Comparison of ENCODE assay signal across 8 cellular contexts in the genomic region with DNA sequence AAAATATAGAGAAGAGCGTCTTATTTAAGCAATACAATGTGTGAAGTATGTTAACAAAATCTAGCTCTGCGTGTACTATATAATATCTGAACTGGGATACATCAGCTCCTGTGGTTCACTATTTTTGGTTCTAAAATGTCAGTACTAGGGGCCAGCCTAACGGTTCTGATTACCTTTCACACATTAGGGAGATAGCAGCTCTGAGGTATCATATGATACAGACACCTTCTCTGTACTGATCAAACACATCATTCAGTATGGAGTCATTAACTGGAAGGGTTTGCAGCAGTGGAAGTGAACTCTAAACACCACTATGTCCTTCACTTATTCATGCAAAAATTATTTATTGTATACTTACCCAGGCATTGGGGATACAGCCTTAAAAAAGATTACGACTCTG. TPM values are rescaled to one million over a fixed set of nuclear protein-coding genes. Genes with fewer than 3 reads are reported as not detected.
DNase-seq lines count a peak whose midpoint lies in the region; ATAC-seq and TF ChIP-seq lines count a peak whose summit lies in the region.

No MANE protein-coding gene starts in this region.

- in situ Hi-C loops in astrocyte of the cerebellum (cut with HindIII; ENCODE audit: low sequenced_read_pairs), result no loop called here

- H3K27me3 Mint-ChIP-seq in HFFc6 (ENCODE audit: insufficient read depth), result peaks cover 5% of the 10 kb centered on the region; the same call in 1 of the 2 replicates

- peak overlapping the region; percentile 49 for H2AFZ ChIP-seq in ACC112 (ENCODE audit: low read length, unreplicated experiment)

- H3K4me1 Mint-ChIP-seq in HFFc6 (ENCODE audit: low read depth), result peaks cover 33% of the 10 kb centered on the region

- no peaks in the 10 kb centered on the region for H3K9me3 ChIP-seq in mucosa of rectum (ENCODE audit: control insufficient read depth in 2 of 2, low read length in 2 of 2)

- no peaks in the 10 kb centered on the region for H3K36me3 Mint-ChIP-seq in HFFc6 (ENCODE audit: low read depth)

- H3K36me3 ChIP-seq in ACC112 (ENCODE audit: insufficient read depth, low read length) (0 out of 2 replicates have a peak, but pooled peaks cover 7% of the 10 kb centered on the region), mucosa of rectum (ENCODE audit: control insufficient read depth in 2 of 2, insufficient read depth in 2 of 2, low read length in 2 of 2) (no peaks in the 10 kb centered on the region)

- H3K9me3 Mint-ChIP-seq in HFFc6, result no peaks in the 10 kb centered on the region

- ATAC-seq in GM21526 (IDR thresholded peaks at IDR 0.05; ENCODE audit: low FRiP score, unreplicated experiment), result no peak

- H3K27me3 ChIP-seq in ACC112 (ENCODE audit: insufficient read depth, low read length), result no peaks in the 10 kb centered on the region
- no peaks in the 10 kb centered on the region for H3K27me3 ChIP-seq in mucosa of rectum (ENCODE audit: control insufficient read depth in 2 of 2, insufficient read depth in 2 of 2, low read length in 2 of 2)

- H3K4me3 Mint-ChIP-seq in HFFc6, result peak overlapping the region; percentile 87

- H3K27ac ChIP-seq in ACC112 (ENCODE audit: low read depth, low read length), result peak overlapping the region; percentile 83
- H3K27ac ChIP-seq in mucosa of rectum (ENCODE audit: low read depth in 2 of 2, low read length in 2 of 2), result peak overlapping the region; percentile 98

- H3K4me1 ChIP-seq in ACC112 (ENCODE audit: control insufficient read depth, insufficient read depth, low read length, unreplicated experiment) (peaks cover 31% of the 10 kb centered on the region), mucosa of rectum (ENCODE audit: control insufficient read depth in 2 of 2, insufficient read depth in 2 of 2, low read length in 2 of 2) (peaks cover 16 to 28% of the 10 kb centered on the region in 2 donors)

- DNase-seq in HFFc6 (no peak), astrocyte of the cerebellum (ENCODE audit: low read depth) (no peak), dermis blood vessel endothelial cell (no peak), NCI-H1436 treated with DMSO at 0.1 percent for 48 hours (lab: John Stamatoyannopoulos, UW) (no peak), glomerular visceral epithelial cell (ENCODE audit: extremely low spot score) (no peak)

- H3K79me2 ChIP-seq in ACC112 (ENCODE audit: control insufficient read depth, insufficient read depth, low read length, unreplicated experiment), result peaks cover 28% of the 10 kb centered on the region

- peak overlapping the region; percentile 84 for H3K4me3 ChIP-seq in ACC112 (ENCODE audit: low read depth, low read length)
- H3K4me3 ChIP-seq in astrocyte of the cerebellum (ENCODE audit: low read depth, low read length), result peak overlapping the region; percentile 70
- H3K4me3 ChIP-seq in mucosa of rectum (ENCODE audit: low read length in 2 of 2), result peak overlapping the region; percentile 91 to 92

- TF ChIP-seq CTCF in HFFc6 (IDR thresholded peaks at IDR 0.05), result no peak
- no peak for TF ChIP-seq CTCF in astrocyte of the cerebellum (IDR thresholded peaks at IDR 0.05; ENCODE audit: low read depth, low read length, missing control alignments)

- peak overlapping the region; percentile 92 for H3K27ac Mint-ChIP-seq in HFFc6

- peak overlapping the region; percentile 87 to 88 for H3K9ac ChIP-seq in mucosa of rectum (ENCODE audit: low read depth in 1 of 2, low read length in 2 of 2)

RNA-seq across cellular contexts. Expression of gene LNPEP, which starts 2.1 kb away (rescaled TPM):
- 10 to 100 TPM; 20.2 to 23.9 (median 22.6) TPM for total RNA-seq in HFFc6 (2021; fragmentation: NEBNext Ultra II Directional; extraction: Animal tissue kit (Norgen Biotek cat#: 25700))
- 48.3 and 57.9 TPM in 2 replicates for total RNA-seq in dermis blood vessel endothelial cell

RNA-seq across cellular contexts. Expression of gene ERAP2, which starts 57.5 kb away (rescaled TPM):
- total RNA-seq in HFFc6 (2021; fragmentation: NEBNext Ultra II Directional; extraction: Animal tissue kit (Norgen Biotek cat#: 25700)), result 1 to 10 TPM in 5 of 6 experiments, under 1 TPM in 1; 0.97 to 2.6 (median 1.5) TPM
- total RNA-seq in dermis blood vessel endothelial cell, result 8.4 and 132 TPM in 2 replicates
